ENCODE assay signal across 20 cellular contexts in genomic region chr10:3769511-3769910, GRCh38. TPM values are rescaled to one million over a fixed set of nuclear protein-coding genes. Genes with fewer than 3 reads are reported as not detected.
DNase-seq lines count a peak whose midpoint lies in the region; ATAC-seq and TF ChIP-seq lines count a peak whose summit lies in the region.
"Had no signal": no experiment of that assay in that cellular context is flagged by ENCODE, and none has a peak within 500 bp of the region (broad histone marks: within the 10 kb centered on the region; RNA-seq: fewer than 3 reads in every experiment).

No MANE protein-coding gene starts in this region.

- POLR2A ChIA-PET in activated CD4-positive, alpha-beta memory T cell treated with anti-CD3 and anti-CD28 coated beads for 36 hours (lab: Charles Lee), result no interaction called here
- POLR2A ChIA-PET in activated CD4-positive, alpha-beta memory T cell treated with anti-CD3 and anti-CD28 coated beads, Interleukin-2, amount 10 ng/mL, durations not matched to agents 7 days and 5 days (lab: Charles Lee), result interaction anchor here (1.5 kb wide), 1 partner anchor 8 kb away, joined by 5 read pairs; no protein-coding TSS in a partner anchor

- CTCF ChIA-PET in activated CD4-positive, alpha-beta memory T cell treated with anti-CD3 and anti-CD28 coated beads for 36 hours (lab: Charles Lee), result no interaction called here
- CTCF ChIA-PET in activated CD4-positive, alpha-beta memory T cell treated with anti-CD3 and anti-CD28 coated beads, Interleukin-2, amount 10 ng/mL, durations not matched to agents 7 days and 5 days (lab: Charles Lee), result no interaction called here

- no peaks in the 10 kb centered on the region for H3K9me3 ChIP-seq in upper lobe of right lung
- H3K9me3 ChIP-seq: Caco-2 had no signal

- no peak overlapping the region for H3K4me3 ChIP-seq in upper lobe of right lung

- H3K4me1 Mint-ChIP-seq in activated CD4-positive, alpha-beta memory T cell treated with anti-CD3 and anti-CD28 coated beads for 36 hours (ENCODE audit: low read depth), result peaks cover 56% of the 10 kb centered on the region
- peaks cover 44% of the 10 kb centered on the region for H3K4me1 Mint-ChIP-seq in activated CD4-positive, alpha-beta memory T cell treated with anti-CD3 and anti-CD28 coated beads, Interleukin-2, amount 10 ng/mL, durations not matched to agents 7 days and 5 days

- no peak overlapping the region for H3K4me3 Mint-ChIP-seq in activated CD4-positive, alpha-beta memory T cell treated with anti-CD3 and anti-CD28 coated beads for 36 hours
- H3K4me3 Mint-ChIP-seq in activated CD4-positive, alpha-beta memory T cell treated with anti-CD3 and anti-CD28 coated beads, Interleukin-2, amount 10 ng/mL, durations not matched to agents 7 days and 5 days, result no peak overlapping the region
- H3K4me3 Mint-ChIP-seq: B cell; CD4-positive, alpha-beta T cell had no signal

- peaks cover 11% of the 10 kb centered on the region for H3K36me3 Mint-ChIP-seq in activated CD4-positive, alpha-beta memory T cell treated with anti-CD3 and anti-CD28 coated beads for 36 hours
- peaks cover 8% of the 10 kb centered on the region for H3K36me3 Mint-ChIP-seq in activated CD4-positive, alpha-beta memory T cell treated with anti-CD3 and anti-CD28 coated beads, Interleukin-2, amount 10 ng/mL, durations not matched to agents 7 days and 5 days (ENCODE audit: low read depth)

- H3K27ac ChIP-seq in upper lobe of right lung, result no peak overlapping the region
- H3K27ac ChIP-seq: 22Rv1 had no signal

- intact Hi-C loops in activated CD4-positive, alpha-beta memory T cell treated with anti-CD3 and anti-CD28 coated beads for 36 hours (cut with micrococcal nuclease), result no loop called here
- intact Hi-C loops in upper lobe of right lung (cut with DNase I), result no loop called here

- DNase-seq in activated CD4-positive, alpha-beta memory T cell treated with anti-CD3 and anti-CD28 coated beads for 36 hours, result no peak
- no peak for DNase-seq in activated CD4-positive, alpha-beta memory T cell treated with anti-CD3 and anti-CD28 coated beads, Interleukin-2, amount 10 ng/mL, durations not matched to agents 7 days and 5 days
- DNase-seq in NOMO-1 treated with DMSO at 0.1 percent for 48 hours (lab: John Stamatoyannopoulos, UW; ENCODE audit: unreplicated experiment), result peak; percentile 90
- peak; percentile 34 for DNase-seq in amniotic epithelial cell (ENCODE audit: low read depth)
- no peak for DNase-seq in upper lobe of right lung
- DNase-seq in NCI-H146 (lab: John Stamatoyannopoulos, UW), result no peak
- DNase-seq: Caco-2; CD4-positive, alpha-beta T cell; GOT3; NCI-H1436; NCI-H2029; NCI-H2171; NCI-H446; NCI-H69; PC-3 had no signal

- no peak for TF ChIP-seq CTCF in upper lobe of right lung (IDR thresholded peaks at IDR 0.05)

- no peaks in the 10 kb centered on the region for H3K36me3 ChIP-seq in upper lobe of right lung

- H3K27ac Mint-ChIP-seq in activated CD4-positive, alpha-beta memory T cell treated with anti-CD3 and anti-CD28 coated beads for 36 hours, result peak overlapping the region; percentile 2
- H3K27ac Mint-ChIP-seq in activated CD4-positive, alpha-beta memory T cell treated with anti-CD3 and anti-CD28 coated beads, Interleukin-2, amount 10 ng/mL, durations not matched to agents 7 days and 5 days, result no peak overlapping the region
- H3K27ac Mint-ChIP-seq: B cell; CD4-positive, alpha-beta T cell had no signal

- H3K9me3 Mint-ChIP-seq in activated CD4-positive, alpha-beta memory T cell treated with anti-CD3 and anti-CD28 coated beads for 36 hours, result no peaks in the 10 kb centered on the region
- no peaks in the 10 kb centered on the region for H3K9me3 Mint-ChIP-seq in activated CD4-positive, alpha-beta memory T cell treated with anti-CD3 and anti-CD28 coated beads, Interleukin-2, amount 10 ng/mL, durations not matched to agents 7 days and 5 days
- H3K9me3 Mint-ChIP-seq: CD4-positive, alpha-beta T cell had no signal

- peak; percentile 50 for ATAC-seq in upper lobe of right lung
- no peak for ATAC-seq in HG02610 (IDR thresholded peaks at IDR 0.05; ENCODE audit: unreplicated experiment)
- no peak for ATAC-seq in HG02678 (IDR thresholded peaks at IDR 0.05; ENCODE audit: unreplicated experiment)
- ATAC-seq: HCT116, PC-3 had no signal

- no peaks in the 10 kb centered on the region for H3K4me1 ChIP-seq in upper lobe of right lung

- H3K27me3 Mint-ChIP-seq in activated CD4-positive, alpha-beta memory T cell treated with anti-CD3 and anti-CD28 coated beads for 36 hours, result no peaks in the 10 kb centered on the region
- no peaks in the 10 kb centered on the region for H3K27me3 Mint-ChIP-seq in activated CD4-positive, alpha-beta memory T cell treated with anti-CD3 and anti-CD28 coated beads, Interleukin-2, amount 10 ng/mL, durations not matched to agents 7 days and 5 days
- H3K27me3 Mint-ChIP-seq: B cell; CD4-positive, alpha-beta T cell had no signal

- H3K27me3 ChIP-seq in upper lobe of right lung, result no peaks in the 10 kb centered on the region

RNA-seq across cellular contexts. Expression of gene KLF6, which starts 15.5 kb away (rescaled TPM):
- 100 to 1,000 TPM; 144 to 151 TPM for total RNA-seq in activated CD4-positive, alpha-beta memory T cell treated with anti-CD3 and anti-CD28 coated beads for 36 hours
- total RNA-seq in activated CD4-positive, alpha-beta memory T cell treated with anti-CD3 and anti-CD28 coated beads, Interleukin-2, amount 10 ng/mL, durations not matched to agents 7 days and 5 days, result 100 to 1,000 TPM; 220 to 228 TPM
- 247 TPM for total RNA-seq in upper lobe of right lung

Comparison
In these comparisons a context has a peak if more than half of its experiments do, and no peak if none do; other contexts are left out.
1. DNase-seq: peak in NOMO-1 treated with DMSO at 0.1 percent for 48 hours (single experiment) and amniotic epithelial cell (single experiment); none in activated CD4-positive, alpha-beta memory T cell treated with anti-CD3 and anti-CD28 coated beads for 36 hours (single experiment), activated CD4-positive, alpha-beta memory T cell treated with anti-CD3 and anti-CD28 coated beads, Interleukin-2, amount 10 ng/mL, durations not matched to agents 7 days and 5 days (single experiment), upper lobe of right lung (single experiment) and NCI-H146 (single experiment).